In the genomic region with DNA sequence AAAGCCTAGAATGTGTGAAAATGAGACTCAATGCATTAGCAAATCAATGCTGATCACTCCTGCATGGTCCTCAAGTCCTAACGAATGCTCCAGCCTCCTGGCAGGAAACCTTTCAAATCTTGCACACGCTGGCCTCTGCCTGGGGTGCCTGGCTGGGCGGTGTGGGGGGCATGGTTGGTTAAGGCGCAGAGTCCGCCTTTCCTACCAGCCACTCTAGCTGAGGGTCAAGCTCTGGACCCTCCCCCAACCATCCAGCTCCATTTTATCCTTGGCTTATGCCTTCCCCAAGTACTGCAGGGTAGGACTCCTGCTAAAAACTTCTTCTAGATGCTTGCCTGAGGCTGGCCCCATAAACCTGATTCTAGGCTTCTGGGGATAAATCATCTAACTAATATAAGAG, we compare ENCODE assay signal across 9 cellular contexts. TPM values are rescaled to one million over a fixed set of nuclear protein-coding genes. Genes with fewer than 3 reads are reported as not detected.
A peak's percentile ranks its signal among the peaks of the same experiment; 100 is the strongest.
DNase-seq lines count a peak whose midpoint lies in the region; ATAC-seq and TF ChIP-seq lines count a peak whose summit lies in the region.
"Had no signal": no experiment of that assay in that cellular context is flagged by ENCODE, and none has a peak within 500 bp of the region (broad histone marks: within the 10 kb centered on the region; RNA-seq: fewer than 3 reads in every experiment).

No MANE protein-coding gene starts in this region.

- TF ChIP-seq EP300 in transverse colon (IDR thresholded peaks at IDR 0.05; ENCODE audit: low read depth): no peak

- H3K4me1 ChIP-seq in muscle layer of colon (ENCODE audit: insufficient read depth, low read length) (peaks cover 19% of the 10 kb centered on the region), transverse colon (peaks cover 0 to 28% (median 16%) of the 10 kb centered on the region in 4 donors)

- peak overlapping the region; percentile 96 for H3K27ac ChIP-seq in angular gyrus (ENCODE audit: low read depth, low read length)
- H3K27ac ChIP-seq in muscle layer of colon (ENCODE audit: low read depth, low read length): peak overlapping the region; percentile 63
- H3K27ac ChIP-seq in transverse colon: peak overlapping the region; percentile 80 to 91 (median 82)

- peaks cover 6% of the 10 kb centered on the region for H3K4me1 Mint-ChIP-seq in activated naive CD4-positive, alpha-beta T cell treated with anti-CD3 and anti-CD28 coated beads for 36 hours (ENCODE audit: low read depth)

- no peak overlapping the region for H3K9ac ChIP-seq in muscle layer of colon (ENCODE audit: low read length)

- H3K27me3 ChIP-seq in muscle layer of colon (ENCODE audit: control insufficient read depth in 1 of 2, insufficient read depth in 2 of 2, low read length in 2 of 2) (no peaks in the 10 kb centered on the region), transverse colon (no peaks in the 10 kb centered on the region)

- no peak for TF ChIP-seq CTCF in transverse colon (IDR thresholded peaks at IDR 0.05)

- peaks cover 6% of the 10 kb centered on the region for H3K9me3 Mint-ChIP-seq in activated naive CD4-positive, alpha-beta T cell treated with anti-CD3 and anti-CD28 coated beads for 36 hours
- peaks cover 0 to 8% of the 10 kb centered on the region in 2 donors for H3K9me3 Mint-ChIP-seq in activated naive CD4-positive, alpha-beta T cell treated with anti-CD3 and anti-CD28 coated beads, Interleukin-2, amount 50 U/mL, for 72 hours

- no peak for TF ChIP-seq POLR2A in transverse colon (IDR thresholded peaks at IDR 0.05)

- CTCF ChIA-PET in activated naive CD4-positive, alpha-beta T cell treated with anti-CD3 and anti-CD28 coated beads for 36 hours (lab: Charles Lee): interaction anchor here (0.6 kb wide), 1 partner anchor 1031 kb away, joined by 5 read pairs; no protein-coding TSS in a partner anchor

- in situ Hi-C loops in transverse colon (cut with MboI; ENCODE audit: low pct_ligation_motif_present in 1 of 4, low pct_unique_long_range_greater_than_20kb in 1 of 4, low sequenced_read_pairs in 3 of 4): loop anchor here in 1 of 4 donors (10.0 kb wide), 1 partner anchor 59 kb away; no protein-coding TSS in a partner anchor

- no peak for DNase-seq in activated naive CD4-positive, alpha-beta T cell treated with anti-CD3 and anti-CD28 coated beads for 36 hours
- no peak for DNase-seq in activated naive CD4-positive, alpha-beta T cell treated with anti-CD3 and anti-CD28 coated beads, Interleukin-2, amount 50 U/mL, for 72 hours (ENCODE audit: low spot score in 2 of 2)
- DNase-seq in transverse colon (no peak), A172 (ENCODE audit: low spot score) (no peak)
- DNase-seq: NCI-H2029 treated with DMSO at 0.1 percent for 48 hours had no signal

- H3K36me3 Mint-ChIP-seq in activated naive CD4-positive, alpha-beta T cell treated with anti-CD3 and anti-CD28 coated beads for 36 hours (ENCODE audit: low read depth): no peaks in the 10 kb centered on the region
- peaks cover 0 to 10% of the 10 kb centered on the region in 2 donors for H3K36me3 Mint-ChIP-seq in activated naive CD4-positive, alpha-beta T cell treated with anti-CD3 and anti-CD28 coated beads, Interleukin-2, amount 50 U/mL, for 72 hours

- ATAC-seq in activated naive CD4-positive, alpha-beta T cell treated with anti-CD3 and anti-CD28 coated beads, Interleukin-2, amount 50 U/mL, for 72 hours: no peak
- no peak for ATAC-seq in HG03095 (IDR thresholded peaks at IDR 0.05; ENCODE audit: unreplicated experiment)
- no peak for ATAC-seq in HG03460 (IDR thresholded peaks at IDR 0.05; ENCODE audit: unreplicated experiment)

- H3K4me3 Mint-ChIP-seq in activated naive CD4-positive, alpha-beta T cell treated with anti-CD3 and anti-CD28 coated beads for 36 hours: peak overlapping the region; percentile 68

- H3K27me3 Mint-ChIP-seq in activated naive CD4-positive, alpha-beta T cell treated with anti-CD3 and anti-CD28 coated beads for 36 hours (ENCODE audit: low read depth): peaks cover 3% of the 10 kb centered on the region

- intact Hi-C loops in activated naive CD4-positive, alpha-beta T cell treated with anti-CD3 and anti-CD28 coated beads for 36 hours (cut with micrococcal nuclease): no loop called here
- intact Hi-C loops in transverse colon (cut with DNase I; ENCODE audit: low total_unique reads): no loop called here

- no peaks in the 10 kb centered on the region for H3K36me3 ChIP-seq in muscle layer of colon (ENCODE audit: insufficient read depth, low read length)
- no peaks in the 10 kb centered on the region for H3K36me3 ChIP-seq in transverse colon

- H3K9me3 ChIP-seq in muscle layer of colon (ENCODE audit: low read length) (no peaks in the 10 kb centered on the region), transverse colon (peaks cover 9 to 12% of the 10 kb centered on the region in 2 donors)

- 98% methylated on average over 5 of the region's 5 CpGs; no CpG with 5 or more reads in 1 of the 2 donors for WGBS in transverse colon (ENCODE audit: low coverage in 1 of 2), 2 donors

- H3K27ac Mint-ChIP-seq in activated naive CD4-positive, alpha-beta T cell treated with anti-CD3 and anti-CD28 coated beads for 36 hours: no peak overlapping the region
- no peak overlapping the region for H3K27ac Mint-ChIP-seq in activated naive CD4-positive, alpha-beta T cell treated with anti-CD3 and anti-CD28 coated beads, Interleukin-2, amount 50 U/mL, for 72 hours

- peak overlapping the region; percentile 38 to 59 for H3K4me3 ChIP-seq in muscle layer of colon (ENCODE audit: low read depth in 1 of 2, low read length in 2 of 2)
- peak overlapping the region in 2 of 4 donors; percentile 65 for H3K4me3 ChIP-seq in transverse colon

RNA-seq across cellular contexts. Expression of a gene that starts 0.8 kb away (rescaled TPM):
- total RNA-seq in activated naive CD4-positive, alpha-beta T cell treated with anti-CD3 and anti-CD28 coated beads for 36 hours: 1 to 10 TPM; 2.6 TPM
- 1 to 10 TPM; 1.4 to 2.3 TPM for total RNA-seq in activated naive CD4-positive, alpha-beta T cell treated with anti-CD3 and anti-CD28 coated beads, Interleukin-2, amount 50 U/mL, for 72 hours
- 10 to 100 TPM; 15.7 to 27.3 (median 22.7) TPM for total RNA-seq in transverse colon
- total RNA-seq in A172 (2014; rRNA removed; shearing (Covaris generic)): 10.7 TPM in 2 replicates
